Comparison of ENCODE assay signal across 19 cellular contexts in the genomic region with DNA sequence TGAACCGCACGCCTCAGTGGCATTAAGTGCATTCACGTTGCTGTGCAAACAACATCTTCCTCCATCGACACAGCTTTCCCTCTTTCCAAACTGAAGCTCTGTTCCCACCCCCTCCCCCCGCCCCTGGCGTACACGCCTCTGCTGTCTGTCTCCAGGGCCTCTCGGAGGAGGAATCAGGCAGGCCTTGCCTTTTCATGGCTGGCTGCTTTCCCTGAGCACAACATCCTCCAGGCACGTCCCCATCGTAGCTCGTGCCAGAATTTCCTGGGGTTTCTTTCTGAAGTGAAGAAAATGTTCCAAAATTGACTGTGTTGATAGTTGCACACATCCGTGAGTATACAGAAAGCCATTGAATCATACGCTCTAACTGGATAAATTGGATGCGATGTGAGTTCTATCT. TPM values are rescaled to one million over a fixed set of nuclear protein-coding genes. Genes with fewer than 3 reads are reported as not detected.
DNase-seq lines count a peak whose midpoint lies in the region; ATAC-seq, FAIRE-seq and TF ChIP-seq lines count a peak whose summit lies in the region.
"Had no signal": no experiment of that assay in that cellular context is flagged by ENCODE, and none has a peak within 500 bp of the region (broad histone marks: within the 10 kb centered on the region; RNA-seq: fewer than 3 reads in every experiment).

No MANE protein-coding gene starts in this region.

- H4K8ac ChIP-seq in IMR-90 (ENCODE audit: low read depth in 2 of 2, low read length in 2 of 2): no peak overlapping the region

- ATAC-seq in IMR-90 (ENCODE audit: low read depth): no peak
- ATAC-seq in HG03108 (IDR thresholded peaks at IDR 0.05; ENCODE audit: unreplicated experiment): no peak
- no peak for ATAC-seq in GM19467 (IDR thresholded peaks at IDR 0.05; ENCODE audit: unreplicated experiment)
- ATAC-seq: foreskin keratinocyte; stimulated activated naive B cell treated with anti-CD40 and anti-IgM and Interleukin-4, amounts not matched to agents 10 μg/mL and 1 μg/mL and 100 μg/mL, for 72 hours; T-helper 17 cell had no signal

- no peak overlapping the region for H3K18ac ChIP-seq in IMR-90 (ENCODE audit: low read depth, low read length)

- H4K91ac ChIP-seq in IMR-90 (ENCODE audit: insufficient read depth, low read depth, low read length): no peak overlapping the region

- TF ChIP-seq CTCF in IMR-90 (conservative IDR thresholded peaks at IDR 0.05; ENCODE audit: low read depth, low read length): no peak
- TF ChIP-seq CTCF in fibroblast of pulmonary artery (IDR thresholded peaks at IDR 0.05; ENCODE audit: low read length, missing control alignments): no peak

- H3K23ac ChIP-seq in IMR-90 (ENCODE audit: low read depth, low read length): no peak overlapping the region

- H2BK120ac ChIP-seq in IMR-90 (ENCODE audit: low read depth, low read length): no peak overlapping the region

- H3K4me1 ChIP-seq in IMR-90 (ENCODE audit: control insufficient read depth, insufficient read depth, low read length): no peaks in the 10 kb centered on the region
- H3K4me1 ChIP-seq: transverse colon had no signal

- BruUV-seq in IMR-90 (replicated peaks; lab: Mats Ljungman, UMichigan): no TSS peak

- H2BK5ac ChIP-seq in IMR-90 (ENCODE audit: low read depth, low read length, poor library complexity, severe bottlenecking): no peak overlapping the region

- no peak for TF ChIP-seq RAD21 in IMR-90 (IDR thresholded peaks at IDR 0.05; ENCODE audit: low read length)

- no peaks in the 10 kb centered on the region for H4K20me1 ChIP-seq in IMR-90 (ENCODE audit: insufficient read depth, low read length)

- H3K4me2 ChIP-seq in IMR-90 (ENCODE audit: low read depth, low read length): no peak overlapping the region
- H3K4me2 ChIP-seq: PC-9 had no signal

- no peak overlapping the region for H3K27ac ChIP-seq in IMR-90 (ENCODE audit: insufficient read depth, low read length)
- H3K27ac ChIP-seq: pancreas, PC-9, transverse colon had no signal

- no peak overlapping the region for H3K9ac ChIP-seq in IMR-90 (ENCODE audit: low read depth, low read length)

- H2AK5ac ChIP-seq in IMR-90 (ENCODE audit: low read depth, low read length): no peak overlapping the region

- 20% methylated on average over 1 of the region's 14 CpGs; no CpG with 5 or more reads in 1 of the 2 experiments for WGBS in IMR-90 (ENCODE audit: extremely low coverage in 2 of 2, insufficient read length in 1 of 2), 2 experiments

- peak; percentile 3 for DNase-seq in IMR-90
- DNase-seq in NCI-H345 treated with DMSO at 0.1 percent for 48 hours (lab: John Stamatoyannopoulos, UW; ENCODE audit: unreplicated experiment): peak; percentile 85
- DNase-seq in fibroblast of pulmonary artery (ENCODE audit: low read depth): peak; percentile 37
- DNase-seq in posterior vena cava (ENCODE audit: low spot score): peak; percentile 75
- no peak for DNase-seq in H54 (ENCODE audit: insufficient read length, low spot score)
- DNase-seq: activated CD4-positive, alpha-beta T cell treated with anti-CD3 and anti-CD28 coated beads, Interleukin-2, amount 10 ng/mL, durations not matched to agents 7 days and 5 days; activated effector memory CD4-positive, alpha-beta T cell treated with Interleukin-2 at 50 U/mL for 16 hours; islet precursor cell; NCI-H1092 treated with DMSO at 0.1 percent for 48 hours; NCI-H774; PC-9; stimulated activated naive B cell treated with anti-CD40 and anti-IgM and Interleukin-4, amounts not matched to agents 10 μg/mL and 1 μg/mL and 100 μg/mL, for 72 hours; T-helper 17 cell; transverse colon had no signal

- H3K27me3 ChIP-seq in IMR-90 (ENCODE audit: control insufficient read depth, insufficient read depth, low read length): peaks cover 49% of the 10 kb centered on the region
- H3K27me3 ChIP-seq: pancreas had no signal

- no peak overlapping the region for H3K14ac ChIP-seq in IMR-90 (replicated peaks; ENCODE audit: low read depth, low read length)

- no peaks in the 10 kb centered on the region for H3K79me1 ChIP-seq in IMR-90 (ENCODE audit: low read depth in 1 of 2, low read length in 2 of 2)

- CTCF ChIA-PET in IMR-90 (lab: Yijun Ruan, JAX): no interaction called here

- H2BK15ac ChIP-seq in IMR-90 (ENCODE audit: low read depth, low read length): no peak overlapping the region

- H3K36me3 ChIP-seq in IMR-90 (ENCODE audit: control insufficient read depth, insufficient read depth, low read length): no peaks in the 10 kb centered on the region
- H3K36me3 ChIP-seq: pancreas, transverse colon had no signal

- H2AFZ ChIP-seq in IMR-90 (replicated peaks; ENCODE audit: low read length, poor library complexity): no peak overlapping the region
- H2AFZ ChIP-seq: PC-9 had no signal

- no peak overlapping the region for H2AK9ac ChIP-seq in IMR-90 (replicated peaks; ENCODE audit: low read depth, low read length, poor library complexity)

- in situ Hi-C loops in IMR-90 (cut with MboI; ENCODE audit: low sequenced_read_pairs): no loop called here

- POLR2A ChIA-PET in IMR-90 (lab: Charles Lee; ENCODE audit: unreplicated experiment): no interaction called here

- no peaks in the 10 kb centered on the region for H3K9me3 ChIP-seq in IMR-90 (ENCODE audit: control insufficient read depth, insufficient read depth, low read length)
- H3K9me3 ChIP-seq: pancreas, transverse colon had no signal

- dilution Hi-C loops in IMR-90 (cut with HindIII; ENCODE audit: low sequenced_read_pairs, unreplicated experiment): no loop called here

- H3K56ac ChIP-seq in IMR-90 (ENCODE audit: extremely low read depth, insufficient read depth, low read length): no peak overlapping the region

- H3K4ac ChIP-seq in IMR-90 (ENCODE audit: low read depth, low read length): no peak overlapping the region

- H3K4me3 ChIP-seq in IMR-90 (ENCODE audit: insufficient read depth, low read depth, low read length): no peak overlapping the region
- H3K4me3 ChIP-seq in fibroblast of pulmonary artery (replicated peaks; ENCODE audit: low read depth, low read length): no peak overlapping the region
- H3K4me3 ChIP-seq: pancreas, PC-9, transverse colon had no signal

- intact Hi-C loops in IMR-90 (cut with micrococcal nuclease) (no loop called here), posterior vena cava (cut with DNase I) (loop anchor here in 1 of 2 donors (10.0 kb wide), 1 partner anchor 536 kb away; no protein-coding TSS in a partner anchor)

- H3K9me1 ChIP-seq in IMR-90 (ENCODE audit: insufficient read depth, low read length): no peaks in the 10 kb centered on the region

- TF ChIP-seq POLR2A in IMR-90 (IDR thresholded peaks at IDR 0.05; ENCODE audit: low read depth, low read length): no peak
- TF ChIP-seq POLR2A in H54 (IDR thresholded peaks at IDR 0.05; ENCODE audit: low read depth, low read length): no peak

- H4K5ac ChIP-seq in IMR-90 (ENCODE audit: low read depth, low read length): no peak overlapping the region

- no peak for FAIRE-seq in H54 (lab: Jason Lieb, UNC)
- FAIRE-seq: endothelial cell of umbilical vein, pancreas had no signal

- no peak overlapping the region for H2BK20ac ChIP-seq in IMR-90 (ENCODE audit: low read depth, low read length)

TF ChIP-seq in IMR-90, 13 proteins besides CTCF, POLR2A, EP300 and RAD21:
- TF ChIP-seq BHLHE40 (IDR thresholded peaks at IDR 0.05; ENCODE audit: low read depth, low read length): no peak
- TF ChIP-seq, protein P1, sequence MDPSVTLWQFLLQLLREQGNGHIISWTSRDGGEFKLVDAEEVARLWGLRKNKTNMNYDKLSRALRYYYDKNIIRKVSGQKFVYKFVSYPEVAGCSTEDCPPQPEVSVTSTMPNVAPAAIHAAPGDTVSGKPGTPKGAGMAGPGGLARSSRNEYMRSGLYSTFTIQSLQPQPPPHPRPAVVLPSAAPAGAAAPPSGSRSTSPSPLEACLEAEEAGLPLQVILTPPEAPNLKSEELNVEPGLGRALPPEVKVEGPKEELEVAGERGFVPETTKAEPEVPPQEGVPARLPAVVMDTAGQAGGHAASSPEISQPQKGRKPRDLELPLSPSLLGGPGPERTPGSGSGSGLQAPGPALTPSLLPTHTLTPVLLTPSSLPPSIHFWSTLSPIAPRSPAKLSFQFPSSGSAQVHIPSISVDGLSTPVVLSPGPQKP (IDR thresholded peaks at IDR 0.05; ENCODE audit: borderline replicate concordance, low read depth, low read length): no peak
- TF ChIP-seq RFX5 (IDR thresholded peaks at IDR 0.05; ENCODE audit: low read depth, low read length): no peak
- no peak for TF ChIP-seq RCOR1 (IDR thresholded peaks at IDR 0.05; ENCODE audit: insufficient replicate concordance, low read length)
- TF ChIP-seq MXI1 (IDR thresholded peaks at IDR 0.05; ENCODE audit: borderline replicate concordance, low read depth, low read length): no peak
- no peak for TF ChIP-seq MAFK (IDR thresholded peaks at IDR 0.05; ENCODE audit: low read depth, low read length)
- TF ChIP-seq CEBPB (IDR thresholded peaks at IDR 0.05; ENCODE audit: low read depth, low read length): no peak
- TF ChIP-seq MAZ (IDR thresholded peaks at IDR 0.05; ENCODE audit: borderline replicate concordance, low read depth, low read length): no peak
- TF ChIP-seq SMC3 (IDR thresholded peaks at IDR 0.05; ENCODE audit: low read depth, low read length): no peak
- no peak for TF ChIP-seq CHD1 (IDR thresholded peaks at IDR 0.05; ENCODE audit: low read depth, low read length)
- TF ChIP-seq FOS (IDR thresholded peaks at IDR 0.05; ENCODE audit: low read depth, low read length): no peak
- no peak for TF ChIP-seq USF2 (IDR thresholded peaks at IDR 0.05; ENCODE audit: low read depth, low read length)
- TF ChIP-seq NFE2L2 (IDR thresholded peaks at IDR 0.05; ENCODE audit: low read depth, low read length): no peak

RNA-seq across cellular contexts. Expression of gene TMEM250, which starts 22.3 kb away (rescaled TPM):
- total RNA-seq in IMR-90 (2012; rRNA removed): 12.5 and 14.0 TPM in 2 replicates
- 17.5 and 18.6 TPM in 2 replicates for polyA plus RNA-seq in IMR-90 (2012; rRNA removed)
- polyA plus RNA-seq in IMR-90 (2012; cell fraction: cytosol; rRNA removed): 29.9 and 32.6 TPM in 2 replicates
- 12.4 and 30.2 TPM in 2 replicates for polyA plus RNA-seq in IMR-90 (2012; cell fraction: nucleus; rRNA removed; ENCODE audit: low replicate concordance)
- total RNA-seq in posterior vena cava: 10 to 100 TPM; 25.0 to 29.1 TPM

RNA-seq across cellular contexts. Expression of gene NACC2, which starts 45.9 kb away (rescaled TPM):
- total RNA-seq in IMR-90 (2012; rRNA removed): 7.9 and 11.1 TPM in 2 replicates
- 19.0 and 21.2 TPM in 2 replicates for polyA plus RNA-seq in IMR-90 (2012; rRNA removed)
- polyA plus RNA-seq in IMR-90 (2012; cell fraction: cytosol; rRNA removed): 16.0 and 22.9 TPM in 2 replicates
- polyA plus RNA-seq in IMR-90 (2012; cell fraction: nucleus; rRNA removed; ENCODE audit: low replicate concordance): 27.3 and 39.1 TPM in 2 replicates
- total RNA-seq in posterior vena cava: 10 to 100 TPM; 73.5 to 77.7 TPM
